In the genomic region with DNA sequence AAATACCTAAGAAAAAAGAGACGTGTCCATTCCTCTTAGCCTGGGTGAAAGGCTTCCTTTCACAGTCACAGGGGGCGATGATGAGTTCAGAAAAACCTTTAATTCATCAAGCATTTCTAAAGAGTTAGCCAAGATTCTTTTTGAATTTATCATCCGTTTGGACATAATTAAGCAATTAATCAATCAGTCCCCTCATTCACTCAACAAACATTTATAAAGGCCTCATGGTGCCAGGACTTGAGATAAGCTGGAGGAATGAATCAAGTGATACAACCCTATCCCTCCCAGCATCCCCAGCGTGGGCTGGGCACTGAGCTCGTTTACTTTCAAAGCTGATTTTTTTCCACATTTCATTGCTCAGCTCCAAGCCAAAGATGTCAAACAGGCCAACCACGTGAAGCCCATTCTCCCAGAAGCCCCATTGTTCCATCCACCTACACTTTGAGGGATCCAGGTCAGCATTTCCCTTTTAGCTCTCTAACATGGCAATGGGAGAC, we compare ENCODE assay signal across 10 cellular contexts.
DNase-seq lines count a peak whose midpoint lies in the region; ATAC-seq and TF ChIP-seq lines count a peak whose summit lies in the region.
"Had no signal": no experiment of that assay in that cellular context is flagged by ENCODE, and none has a peak within 500 bp of the region (broad histone marks: within the 10 kb centered on the region; RNA-seq: fewer than 3 reads in every experiment).

No MANE protein-coding gene starts in this region.

- no peak overlapping the region for H3K4me3 Mint-ChIP-seq in MCF 10A (ENCODE audit: unreplicated experiment)

- peaks cover 11% of the 10 kb centered on the region for H3K4me1 Mint-ChIP-seq in MCF 10A (ENCODE audit: insufficient read depth, unreplicated experiment)

- peak; percentile 51 to 78 for ATAC-seq in left cardiac atrium
- no peak for ATAC-seq in GM21717 (IDR thresholded peaks at IDR 0.05; ENCODE audit: unreplicated experiment)

- H3K4me3 ChIP-seq in mesodermal cell (ENCODE audit: extremely low read depth, insufficient read depth, low read length, poor library complexity, severe bottlenecking) (no peak overlapping the region), uterus (no peak overlapping the region)
- H3K4me3 ChIP-seq: SK-N-MC had no signal

- 82 to 94% methylated on average over 5 of the region's 6 CpGs for WGBS in mesodermal cell (ENCODE audit: insufficient coverage in 2 of 2), 2 experiments

- POLR2A ChIA-PET in MCF 10A (lab: Yijun Ruan, JAX): no interaction called here

- H3K27me3 ChIP-seq in uterus: no peaks in the 10 kb centered on the region

- peaks cover 27% of the 10 kb centered on the region for H3K4me1 ChIP-seq in mesodermal cell (ENCODE audit: control insufficient read depth, insufficient read depth, low read length, poor library complexity, severe bottlenecking)
- no peaks in the 10 kb centered on the region for H3K4me1 ChIP-seq in uterus

- H3K27ac Mint-ChIP-seq in MCF 10A (ENCODE audit: low read depth, unreplicated experiment): no peak overlapping the region

- no peak for TF ChIP-seq CTCF in MCF 10A (IDR thresholded peaks at IDR 0.05; ENCODE audit: unreplicated experiment)
- peak in 2 of 4 experiments; percentile 13 to 41 for TF ChIP-seq CTCF in uterus (IDR thresholded peaks at IDR 0.05)

- H3K36me3 Mint-ChIP-seq in MCF 10A (ENCODE audit: insufficient read depth, unreplicated experiment): no peaks in the 10 kb centered on the region

- no peaks in the 10 kb centered on the region for H3K36me3 ChIP-seq in mesodermal cell (ENCODE audit: control insufficient read depth, insufficient read depth, low read length)
- no peaks in the 10 kb centered on the region for H3K36me3 ChIP-seq in uterus

- H3K27ac ChIP-seq in mesodermal cell (ENCODE audit: low read depth, low read length, severe bottlenecking) (peak overlapping the region; percentile 87), uterus (peak overlapping the region; percentile 75 to 77)
- H3K27ac ChIP-seq: SK-N-MC had no signal

- intact Hi-C loops in left cardiac atrium (cut with DNase I): no loop called here
- intact Hi-C loops in cardiac septum (cut with DNase I): no loop called here
- intact Hi-C loops in MCF 10A (cut with micrococcal nuclease): no loop called here
- intact Hi-C loops in uterus (cut with DNase I; ENCODE audit: low total_unique reads): no loop called here

- BruUV-seq in MCF 10A (replicated peaks; lab: Mats Ljungman, UMichigan): no TSS peak

- TF ChIP-seq POLR2A in uterus (IDR thresholded peaks at IDR 0.05): no peak

- CTCF ChIA-PET in MCF 10A (lab: Yijun Ruan, JAX): interaction anchor here (0.9 to 1.6 kb wide), 4 partner anchors 11 to 229 kb away, joined by 3 to 7 read pairs (median 4); no protein-coding TSS in a partner anchor

- peak; percentile 49 for DNase-seq in left cardiac atrium
- no peak for DNase-seq in cardiac septum (ENCODE audit: low spot score)
- peak; percentile 32 for DNase-seq in MCF 10A (ENCODE audit: unreplicated experiment)
- peak; percentile 61 to 67 for DNase-seq in uterus
- DNase-seq in activated CD4-positive, alpha-beta T cell treated with anti-CD3 and anti-CD28 coated beads, Interleukin-2, amount 50 U/mL, for 1 hour: no peak
- DNase-seq in DMS 273 (lab: John Stamatoyannopoulos, UW; ENCODE audit: unreplicated experiment): no peak
- DNase-seq: NCI-H187 had no signal

- H3K9me3 ChIP-seq in mesodermal cell (ENCODE audit: control insufficient read depth, low read length) (peaks cover 21% of the 10 kb centered on the region), uterus (no peaks in the 10 kb centered on the region)

- H3K27me3 Mint-ChIP-seq in MCF 10A (ENCODE audit: insufficient read depth, unreplicated experiment): no peaks in the 10 kb centered on the region

- H3K9me3 Mint-ChIP-seq in MCF 10A (ENCODE audit: unreplicated experiment): peaks cover 21% of the 10 kb centered on the region

Comparison
In these comparisons a context has a peak if more than half of its experiments do, and no peak if none do; other contexts are left out.
1. DNase-seq: peak in left cardiac atrium (single experiment), MCF 10A (single experiment) and uterus (2 of 2); none in cardiac septum (single experiment), activated CD4-positive, alpha-beta T cell treated with anti-CD3 and anti-CD28 coated beads, Interleukin-2, amount 50 U/mL, for 1 hour (single experiment) and DMS 273 (single experiment).